In genomic region chr19:39405930-39406655, GRCh38 we compare ENCODE assay signal across 8 cellular contexts. TPM values are rescaled to one million over a fixed set of nuclear protein-coding genes. Genes with fewer than 3 reads are reported as not detected.
A peak's percentile ranks its signal among the peaks of the same experiment; 100 is the strongest.
DNase-seq lines count a peak whose midpoint lies in the region; ATAC-seq and TF ChIP-seq lines count a peak whose summit lies in the region.

No MANE protein-coding gene starts in this region.

- no peaks in the 10 kb centered on the region for H3K9me3 Mint-ChIP-seq in activated T-helper 2 cell treated with anti-CD3 and anti-CD28 coated beads, Interferon-gamma antibody, Interleukin-2, Interleukin-4, amounts not matched to agents 10 μg/mL and 5 μg/mL and 100 μg/mL, durations not matched to agents 14 hours and 24 hours and 36 hours

- peak; percentile 83 for DNase-seq in DND-41
- DNase-seq in NOMO-1 treated with dmso at 0.1 percent for 144 hours (lab: John Stamatoyannopoulos, UW; ENCODE audit: unreplicated experiment), result peak; percentile 57
- DNase-seq in activated T-helper 2 cell treated with anti-CD3 and anti-CD28 coated beads, Interferon-gamma antibody, Interleukin-2, Interleukin-4, amounts not matched to agents 10 μg/mL and 5 μg/mL and 100 μg/mL, durations not matched to agents 14 hours and 24 hours and 36 hours (ENCODE audit: low spot score), result peak; percentile 75
- DNase-seq in heart left ventricle, result peak in 1 of 5 donors; percentile 35
- no peak for DNase-seq in retina
- DNase-seq in CD1c-positive myeloid dendritic cell (ENCODE audit: extremely low spot score), result no peak

- H3K9me3 ChIP-seq in DND-41 (ENCODE audit: insufficient read depth, low read length, severe bottlenecking) (no peaks in the 10 kb centered on the region), heart left ventricle (no peaks in the 10 kb centered on the region)

- peak overlapping the region; percentile 92 for H3K9ac ChIP-seq in DND-41 (ENCODE audit: low read depth, low read length)

- 17 to 21% (median 19%) methylated on average over 21 to 22 of the region's 22 CpGs for WGBS in heart left ventricle, 4 donors

- peaks cover 22% of the 10 kb centered on the region for H3K36me3 Mint-ChIP-seq in activated T-helper 2 cell treated with anti-CD3 and anti-CD28 coated beads, Interferon-gamma antibody, Interleukin-2, Interleukin-4, amounts not matched to agents 10 μg/mL and 5 μg/mL and 100 μg/mL, durations not matched to agents 14 hours and 24 hours and 36 hours (ENCODE audit: low read depth)

- peaks cover 14% of the 10 kb centered on the region; the same call in 1 of the 2 replicates for H4K20me1 ChIP-seq in DND-41 (ENCODE audit: insufficient read depth, low read length)

- H3K4me2 ChIP-seq in DND-41 (ENCODE audit: insufficient read depth, low read length), result peak overlapping the region; percentile 74

- H3K79me2 ChIP-seq in DND-41 (ENCODE audit: insufficient read depth, low read length), result peaks cover 20% of the 10 kb centered on the region

- TF ChIP-seq POLR2A in heart left ventricle (IDR thresholded peaks at IDR 0.05), result peak in 1 of 2 donors; percentile 25

- TF ChIP-seq CTCF in DND-41 (IDR thresholded peaks at IDR 0.05; ENCODE audit: borderline replicate concordance, extremely low read depth, low read length, poor library complexity, severe bottlenecking) (no peak), heart left ventricle (IDR thresholded peaks at IDR 0.05) (no peak)

- peak overlapping the region; percentile 32 to 68; a peak in 3 of 4 replicates for H3K4me3 ChIP-seq in DND-41 (ENCODE audit: low read depth in 1 of 2, low read length in 2 of 2)
- H3K4me3 ChIP-seq in heart left ventricle, result peak overlapping the region; percentile 59 to 100 (median 96)
- H3K4me3 ChIP-seq in skin epidermis, result peak overlapping the region; percentile 67 to 96 (median 79)

- H3K36me3 ChIP-seq in DND-41 (ENCODE audit: insufficient read depth, low read length) (peaks cover 12% of the 10 kb centered on the region), heart left ventricle (peaks cover 3 to 26% (median 14%) of the 10 kb centered on the region in 9 donors)

- H3K27me3 Mint-ChIP-seq in activated T-helper 2 cell treated with anti-CD3 and anti-CD28 coated beads, Interferon-gamma antibody, Interleukin-2, Interleukin-4, amounts not matched to agents 10 μg/mL and 5 μg/mL and 100 μg/mL, durations not matched to agents 14 hours and 24 hours and 36 hours (ENCODE audit: low read depth), result no peaks in the 10 kb centered on the region

- H3K4me1 ChIP-seq in DND-41 (ENCODE audit: insufficient read depth, low read length) (peaks cover 71% of the 10 kb centered on the region), heart left ventricle (peaks cover 5 to 69% (median 34%) of the 10 kb centered on the region in 12 donors)

- intact Hi-C loops in activated T-helper 2 cell treated with anti-CD3 and anti-CD28 coated beads, Interferon-gamma antibody, Interleukin-2, Interleukin-4, amounts not matched to agents 10 μg/mL and 5 μg/mL and 100 μg/mL, durations not matched to agents 14 hours and 24 hours and 36 hours (cut with micrococcal nuclease), result loop anchor here (5.0 to 10.0 kb wide), 2 partner anchors 551 to 1391 kb away; partner anchors contain the start of gene EGLN2
- intact Hi-C loops in heart left ventricle (cut with DNase I), result no loop called here

- H3K27me3 ChIP-seq in DND-41 (ENCODE audit: insufficient read depth, low read length, poor library complexity) (no peaks in the 10 kb centered on the region), heart left ventricle (no peaks in the 10 kb centered on the region)

- peaks cover 51% of the 10 kb centered on the region for H3K4me1 Mint-ChIP-seq in activated T-helper 2 cell treated with anti-CD3 and anti-CD28 coated beads, Interferon-gamma antibody, Interleukin-2, Interleukin-4, amounts not matched to agents 10 μg/mL and 5 μg/mL and 100 μg/mL, durations not matched to agents 14 hours and 24 hours and 36 hours (ENCODE audit: low read depth)

- peak overlapping the region; percentile 76 for H2AFZ ChIP-seq in DND-41 (ENCODE audit: low read depth, low read length)

- peak overlapping the region; percentile 66 for H3K27ac ChIP-seq in DND-41 (ENCODE audit: low read length)
- peak overlapping the region; percentile 94 to 100 (median 99) for H3K27ac ChIP-seq in heart left ventricle
- H3K27ac ChIP-seq in skin epidermis, result peak overlapping the region; percentile 66 to 100 (median 99)

- ATAC-seq in DND-41 (ENCODE audit: insufficient read depth, low read depth) (peak; percentile 29), heart left ventricle (peak in 3 of 4 donors; percentile 0 to 1 (median 0)), HG02884 (IDR thresholded peaks at IDR 0.05; ENCODE audit: unreplicated experiment) (no peak)

- peak overlapping the region; percentile 83 for H3K4me3 Mint-ChIP-seq in activated T-helper 2 cell treated with anti-CD3 and anti-CD28 coated beads, Interferon-gamma antibody, Interleukin-2, Interleukin-4, amounts not matched to agents 10 μg/mL and 5 μg/mL and 100 μg/mL, durations not matched to agents 14 hours and 24 hours and 36 hours (ENCODE audit: low read depth)

- peak overlapping the region; percentile 82 for H3K27ac Mint-ChIP-seq in activated T-helper 2 cell treated with anti-CD3 and anti-CD28 coated beads, Interferon-gamma antibody, Interleukin-2, Interleukin-4, amounts not matched to agents 10 μg/mL and 5 μg/mL and 100 μg/mL, durations not matched to agents 14 hours and 24 hours and 36 hours

RNA-seq across cellular contexts. Expression of gene ZFP36, which starts 0.6 kb away (rescaled TPM):
- total RNA-seq in activated T-helper 2 cell treated with anti-CD3 and anti-CD28 coated beads, Interferon-gamma antibody, Interleukin-2, Interleukin-4, amounts not matched to agents 10 μg/mL and 5 μg/mL and 100 μg/mL, durations not matched to agents 14 hours and 24 hours and 36 hours, result 45.4 and 46.9 TPM in 2 replicates
- total RNA-seq in heart left ventricle, result 100 to 1,000 TPM in 2 of 9 donors, 10 to 100 TPM in 7; 16.1 to 145 (median 51.1) TPM
- polyA plus RNA-seq in heart left ventricle, result 10 to 100 TPM; 45.8 to 65.1 TPM

RNA-seq across cellular contexts. Expression of gene PLEKHG2, which starts 6.4 kb away (rescaled TPM):
- 49.8 and 50.7 TPM in 2 replicates for total RNA-seq in activated T-helper 2 cell treated with anti-CD3 and anti-CD28 coated beads, Interferon-gamma antibody, Interleukin-2, Interleukin-4, amounts not matched to agents 10 μg/mL and 5 μg/mL and 100 μg/mL, durations not matched to agents 14 hours and 24 hours and 36 hours
- 10 to 100 TPM in 8 of 9 donors, 1 to 10 TPM in 1; 9.2 to 38.5 (median 14.6) TPM for total RNA-seq in heart left ventricle
- 10 to 100 TPM in 1 of 2 donors, 1 to 10 TPM in 1; 8.9 to 11.7 TPM for polyA plus RNA-seq in heart left ventricle

RNA-seq across cellular contexts. Expression of gene MED29, which starts 14.9 kb away (rescaled TPM):
- 32.3 and 34.7 TPM in 2 replicates for total RNA-seq in activated T-helper 2 cell treated with anti-CD3 and anti-CD28 coated beads, Interferon-gamma antibody, Interleukin-2, Interleukin-4, amounts not matched to agents 10 μg/mL and 5 μg/mL and 100 μg/mL, durations not matched to agents 14 hours and 24 hours and 36 hours
- 10 to 100 TPM; 26.3 to 53.0 (median 34.1) TPM for total RNA-seq in heart left ventricle
- polyA plus RNA-seq in heart left ventricle, result 10 to 100 TPM; 34.1 to 46.0 TPM

RNA-seq across cellular contexts. Expression of gene PAF1, which starts 15.2 kb away (rescaled TPM):
- total RNA-seq in activated T-helper 2 cell treated with anti-CD3 and anti-CD28 coated beads, Interferon-gamma antibody, Interleukin-2, Interleukin-4, amounts not matched to agents 10 μg/mL and 5 μg/mL and 100 μg/mL, durations not matched to agents 14 hours and 24 hours and 36 hours, result 49.5 and 51.1 TPM in 2 replicates
- 10 to 100 TPM; 32.8 to 75.7 (median 40.7) TPM for total RNA-seq in heart left ventricle
- polyA plus RNA-seq in heart left ventricle, result 10 to 100 TPM; 32.5 to 61.1 TPM

RNA-seq across cellular contexts. Expression of gene RPS16, which starts 29.7 kb away (rescaled TPM):
- 2,627 and 2,674 TPM in 2 replicates for total RNA-seq in activated T-helper 2 cell treated with anti-CD3 and anti-CD28 coated beads, Interferon-gamma antibody, Interleukin-2, Interleukin-4, amounts not matched to agents 10 μg/mL and 5 μg/mL and 100 μg/mL, durations not matched to agents 14 hours and 24 hours and 36 hours
- total RNA-seq in heart left ventricle, result 1,000 to 10,000 TPM in 7 of 9 donors, 100 to 1,000 TPM in 2; 617 to 1,566 (median 1,374) TPM
- polyA plus RNA-seq in heart left ventricle, result 1,000 to 10,000 TPM; 1,266 to 2,656 TPM

Comparison
In these comparisons a context has a peak if more than half of its experiments do, and no peak if none do; other contexts are left out.
1. DNase-seq: peak in DND-41 (single experiment), NOMO-1 treated with dmso at 0.1 percent for 144 hours (single experiment) and activated T-helper 2 cell treated with anti-CD3 and anti-CD28 coated beads, Interferon-gamma antibody, Interleukin-2, Interleukin-4, amounts not matched to agents 10 μg/mL and 5 μg/mL and 100 μg/mL, durations not matched to agents 14 hours and 24 hours and 36 hours (single experiment); none in retina (single experiment) and CD1c-positive myeloid dendritic cell (single experiment).
2. Peak in every context shown above with its lines, with median percentiles within 50 percentile points of each other: H3K27ac ChIP-seq and H3K4me3 ChIP-seq.